Comparison of ENCODE assay signal across 28 cellular contexts in genomic region chr12:5630101-5630500, GRCh38.
"Had no signal": no experiment of that assay in that cellular context is flagged by ENCODE, and none has a peak within 500 bp of the region (broad histone marks: within the 10 kb centered on the region; RNA-seq: fewer than 3 reads in every experiment).

No MANE protein-coding gene starts in this region.

- H3K9me3 ChIP-seq: esophagus muscularis mucosa, esophagus squamous epithelium, gastrocnemius medialis, gastroesophageal sphincter, heart left ventricle, heart right ventricle had no signal

- H3K79me2 ChIP-seq: hepatocyte had no signal

- DNase-seq: cortex of kidney; dermis blood vessel endothelial cell; dorsolateral prefrontal cortex; effector CD4-positive, alpha-beta T cell; effector CD8-positive, alpha-beta T cell; effector memory CD4-positive, alpha-beta T cell; effector memory CD8-positive, alpha-beta T cell; endodermal cell; erythroblast; esophagus squamous epithelium; foreskin fibroblast; foreskin keratinocyte; foreskin melanocyte; gastrocnemius medialis; glutamatergic neuron; head of caudate nucleus; heart left ventricle; heart right ventricle; hippocampal formation had no signal

- ATAC-seq: effector memory CD8-positive, alpha-beta T cell; esophagus mucosa; foreskin keratinocyte; gastrocnemius medialis; gastroesophageal sphincter; heart left ventricle; heart right ventricle had no signal

- H2AFZ ChIP-seq: hepatocyte had no signal

- FAIRE-seq: endometrium, endothelial cell of umbilical vein, frontal cortex had no signal

- H3K36me3 ChIP-seq: esophagus muscularis mucosa, esophagus squamous epithelium, gastrocnemius medialis, gastroesophageal sphincter, heart left ventricle had no signal

- H3K4me3 ChIP-seq: coronary artery, dorsolateral prefrontal cortex, esophagus muscularis mucosa, esophagus squamous epithelium, gastrocnemius medialis, gastroesophageal sphincter, heart left ventricle, heart right ventricle, hepatocyte had no signal

- H3K27me3 ChIP-seq: esophagus muscularis mucosa, foreskin keratinocyte, gastroesophageal sphincter, hepatocyte had no signal

- H3K4me2 ChIP-seq: hepatocyte had no signal

- H3K4me1 ChIP-seq: esophagus squamous epithelium, foreskin keratinocyte, gastroesophageal sphincter had no signal

- H3K27ac ChIP-seq: coronary artery, dorsolateral prefrontal cortex, epithelial cell of prostate, esophagus muscularis mucosa, esophagus squamous epithelium, foreskin keratinocyte, gastrocnemius medialis, gastroesophageal sphincter, heart left ventricle, heart right ventricle, hepatocyte had no signal
